In genomic region chrX:122091571-122091970, GRCh38 we compare ENCODE assay signal across 18 cellular contexts.
DNase-seq lines count a peak whose midpoint lies in the region; ATAC-seq and TF ChIP-seq lines count a peak whose summit lies in the region.
"Had no signal": no experiment of that assay in that cellular context is flagged by ENCODE, and none has a peak within 500 bp of the region (broad histone marks: within the 10 kb centered on the region; RNA-seq: fewer than 3 reads in every experiment).

No MANE protein-coding gene starts in this region.

- ATAC-seq in foreskin keratinocyte: no peak
- ATAC-seq in left colon: no peak
- ATAC-seq: CD8-positive, alpha-beta T cell; GM12878 had no signal

- H3K4me1 ChIP-seq in foreskin keratinocyte: no peaks in the 10 kb centered on the region
- H3K4me1 ChIP-seq: BLaER1 had no signal

- no peak overlapping the region for H3K27ac ChIP-seq in foreskin keratinocyte
- H3K27ac ChIP-seq: BLaER1, C4-2B, GM23248 had no signal

- no peaks in the 10 kb centered on the region for H3K27me3 ChIP-seq in foreskin keratinocyte

- TF ChIP-seq CTCF in epithelial cell of esophagus (IDR thresholded peaks at IDR 0.05; ENCODE audit: insufficient read depth, low read depth, low read length, missing control alignments): no peak
- no peak for TF ChIP-seq CTCF in foreskin keratinocyte (conservative IDR thresholded peaks at IDR 0.05)

- intact Hi-C loops in left colon (cut with DNase I, micrococcal nuclease): no loop called here

- no peak overlapping the region for H3K4me3 ChIP-seq in epithelial cell of esophagus (ENCODE audit: low read length)
- H3K4me3 ChIP-seq: BLaER1, GM12878, GM23248 had no signal

- peak; percentile 1 for DNase-seq in HPDE6-E6E7 (ENCODE audit: extremely low spot score)
- DNase-seq in epithelial cell of esophagus (ENCODE audit: low read depth): peak; percentile 71
- DNase-seq in foreskin keratinocyte: peak; percentile 27 to 61
- DNase-seq in NCI-H2227 treated with DMSO at 0.1 percent for 48 hours (lab: John Stamatoyannopoulos, UW): no peak
- no peak for DNase-seq in left colon
- no peak for DNase-seq in COLO829 (ENCODE audit: low spot score)
- DNase-seq: CD4-positive, CD25-positive, alpha-beta regulatory T cell; CD8-positive, alpha-beta T cell; DMS 273 treated with DMSO at 0.1 percent for 48 hours; DMS79; EL; GDM1; GM23248; H7; HCEC 1CT had no signal

Comparison
In these comparisons a context has a peak if more than half of its experiments do, and no peak if none do; other contexts are left out.
1. DNase-seq: peak in HPDE6-E6E7 (single experiment), epithelial cell of esophagus (single experiment) and foreskin keratinocyte (2 of 2); none in NCI-H2227 treated with DMSO at 0.1 percent for 48 hours (single experiment), left colon (0 of 2) and COLO829 (single experiment).